In the genomic region with DNA sequence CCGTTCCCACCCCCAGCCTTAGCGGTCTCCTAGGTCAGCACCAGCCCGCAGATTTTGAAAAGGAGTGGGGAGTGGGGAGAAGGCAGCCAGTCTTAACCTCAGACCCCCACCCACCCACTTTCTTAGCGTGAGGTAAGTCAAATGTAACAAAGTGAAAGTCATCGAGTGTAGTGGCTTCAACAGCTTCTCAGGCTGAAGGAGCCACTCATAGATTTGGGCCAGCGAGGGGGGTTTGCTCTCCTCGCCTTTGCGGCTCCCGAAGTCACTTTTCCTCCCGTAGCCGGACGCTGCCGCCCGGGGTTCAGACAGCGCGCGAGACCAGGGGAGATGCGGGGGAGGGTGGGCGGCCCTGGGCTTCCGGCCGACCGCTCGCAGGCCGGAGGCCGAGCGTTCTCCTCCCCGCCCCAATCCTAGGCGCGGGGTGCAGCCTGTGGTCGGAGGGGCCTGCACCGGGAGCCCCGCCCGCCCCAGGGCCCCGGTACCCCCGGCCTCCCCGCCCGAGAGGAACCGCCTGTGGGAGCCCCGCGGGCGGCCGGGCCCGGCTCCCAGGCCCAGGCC, we compare ENCODE assay signal across 9 cellular contexts. TPM values are rescaled to one million over a fixed set of nuclear protein-coding genes. Genes with fewer than 3 reads are reported as not detected.
DNase-seq lines count a peak whose midpoint lies in the region; ATAC-seq and FAIRE-seq lines count a peak whose summit lies in the region.
"Had no signal": no experiment of that assay in that cellular context is flagged by ENCODE, and none has a peak within 500 bp of the region (broad histone marks: within the 10 kb centered on the region; RNA-seq: fewer than 3 reads in every experiment).

No MANE protein-coding gene starts in this region.

- no peak for ATAC-seq in HG03460 (IDR thresholded peaks at IDR 0.05; ENCODE audit: unreplicated experiment)

- H3K27me3 ChIP-seq in iPS DF 6.9 (ENCODE audit: control insufficient read depth, insufficient read depth, low read length) (peaks cover 71% of the 10 kb centered on the region), small intestine (ENCODE audit: control insufficient read depth in 2 of 2, insufficient read depth in 2 of 2, low read length in 2 of 2) (peaks cover 33 to 71% of the 10 kb centered on the region in 2 donors)

- peak overlapping the region; percentile 66 for H3K4me3 Mint-ChIP-seq in activated T-helper 1 cell treated with anti-CD3 and anti-CD28 coated beads, Interleukin-12 subunit alpha, Interleukin-12 subunit beta, Interleukin-2, Interleukin-4 antibody, amounts not matched to agents 30 ng/mL and 10 ng/mL and 1 ng/mL, durations not matched to agents 14 hours and 24 hours and 36 hours

- H3K4me3 ChIP-seq in iPS DF 6.9 (ENCODE audit: low read length) (peak overlapping the region; percentile 1; the same call in 1 of the 2 replicates), small intestine (ENCODE audit: low read depth in 1 of 2, low read length in 2 of 2) (peak overlapping the region; percentile 2 to 40)

- H3K9me3 ChIP-seq in iPS DF 6.9 (ENCODE audit: control insufficient read depth, insufficient read depth, low read length) (no peaks in the 10 kb centered on the region), small intestine (ENCODE audit: control insufficient read depth, low read depth) (no peaks in the 10 kb centered on the region)

- no peaks in the 10 kb centered on the region for H3K9me3 Mint-ChIP-seq in activated T-helper 1 cell treated with anti-CD3 and anti-CD28 coated beads, Interleukin-12 subunit alpha, Interleukin-12 subunit beta, Interleukin-2, Interleukin-4 antibody, amounts not matched to agents 30 ng/mL and 10 ng/mL and 1 ng/mL, durations not matched to agents 14 hours and 24 hours and 36 hours

- H3K4me1 Mint-ChIP-seq in activated T-helper 1 cell treated with anti-CD3 and anti-CD28 coated beads, Interleukin-12 subunit alpha, Interleukin-12 subunit beta, Interleukin-2, Interleukin-4 antibody, amounts not matched to agents 30 ng/mL and 10 ng/mL and 1 ng/mL, durations not matched to agents 14 hours and 24 hours and 36 hours (ENCODE audit: low read depth) = peaks cover 20% of the 10 kb centered on the region

- intact Hi-C loops in activated T-helper 1 cell treated with anti-CD3 and anti-CD28 coated beads, Interleukin-12 subunit alpha, Interleukin-12 subunit beta, Interleukin-2, Interleukin-4 antibody, amounts not matched to agents 30 ng/mL and 10 ng/mL and 1 ng/mL, durations not matched to agents 14 hours and 24 hours and 36 hours (cut with micrococcal nuclease) = loop anchor here (5.0 kb wide), 1 partner anchor 1072 kb away; the partner anchor contains the start of gene FOXA2

- WGBS in iPS DF 6.9 (ENCODE audit: insufficient coverage, insufficient read length) = no CpG with 5 or more reads among the region's 43 CpGs
- WGBS in small intestine, 3 donors = 2 to 6% (median 3%) methylated on average over 32 to 43 of the region's 43 CpGs

- H3K27me3 Mint-ChIP-seq in activated T-helper 1 cell treated with anti-CD3 and anti-CD28 coated beads, Interleukin-12 subunit alpha, Interleukin-12 subunit beta, Interleukin-2, Interleukin-4 antibody, amounts not matched to agents 30 ng/mL and 10 ng/mL and 1 ng/mL, durations not matched to agents 14 hours and 24 hours and 36 hours (ENCODE audit: insufficient read depth) = peaks cover 66% of the 10 kb centered on the region

- DNase-seq in GM19239 (ENCODE audit: insufficient read length, low spot score) (peak; percentile 22), iPS DF 6.9 (ENCODE audit: low read depth, low spot score) (no peak), small intestine (no peak), NOMO-1 treated with dmso at 0.1 percent for 144 hours (lab: John Stamatoyannopoulos, UW; ENCODE audit: unreplicated experiment) (no peak), 8988T (no peak)
- DNase-seq in activated T-helper 1 cell treated with anti-CD3 and anti-CD28 coated beads, Interleukin-12 subunit alpha, Interleukin-12 subunit beta, Interleukin-2, Interleukin-4 antibody, amounts not matched to agents 30 ng/mL and 10 ng/mL and 1 ng/mL, durations not matched to agents 14 hours and 24 hours and 36 hours (ENCODE audit: low spot score) = no peak
- no peak for DNase-seq in stimulated activated CD4-positive, alpha-beta T cell treated with anti-CD3 and anti-CD28 coated beads, Interleukin-2, amount 100 ng/mL, for 48 hours
- DNase-seq: NCI-H187 treated with DMSO at 0.1 percent for 48 hours had no signal

- H3K27ac ChIP-seq in iPS DF 6.9 (ENCODE audit: low read length) (no peak overlapping the region), small intestine (ENCODE audit: low read depth in 1 of 2, low read length in 1 of 2) (no peak overlapping the region)

- FAIRE-seq in GM19239 (lab: Jason Lieb, UNC) (no peak), small intestine (lab: Jason Lieb, UNC) (no peak)

- H3K27ac Mint-ChIP-seq in activated T-helper 1 cell treated with anti-CD3 and anti-CD28 coated beads, Interleukin-12 subunit alpha, Interleukin-12 subunit beta, Interleukin-2, Interleukin-4 antibody, amounts not matched to agents 30 ng/mL and 10 ng/mL and 1 ng/mL, durations not matched to agents 14 hours and 24 hours and 36 hours = peak overlapping the region; percentile 72

- H3K36me3 ChIP-seq in iPS DF 6.9 (ENCODE audit: control insufficient read depth, insufficient read depth, low read length) (no peaks in the 10 kb centered on the region), small intestine (ENCODE audit: control insufficient read depth in 2 of 2, insufficient read depth in 2 of 2, low read length in 2 of 2) (no peaks in the 10 kb centered on the region)

- H3K36me3 Mint-ChIP-seq in activated T-helper 1 cell treated with anti-CD3 and anti-CD28 coated beads, Interleukin-12 subunit alpha, Interleukin-12 subunit beta, Interleukin-2, Interleukin-4 antibody, amounts not matched to agents 30 ng/mL and 10 ng/mL and 1 ng/mL, durations not matched to agents 14 hours and 24 hours and 36 hours (ENCODE audit: low read depth) = peaks cover 7% of the 10 kb centered on the region

- H3K4me1 ChIP-seq in iPS DF 6.9 (ENCODE audit: control insufficient read depth, insufficient read depth, low read length) (peaks cover 1% of the 10 kb centered on the region; the same call in 1 of the 2 replicates), small intestine (ENCODE audit: control insufficient read depth in 2 of 2, insufficient read depth in 1 of 2, low read depth in 1 of 2, low read length in 1 of 2) (peaks cover 0 to 11% of the 10 kb centered on the region in 2 donors)

RNA-seq across cellular contexts. Expression of gene NKX2-2, which starts 3.4 kb away (rescaled TPM):
- not detected in 2 replicates for total RNA-seq in activated T-helper 1 cell treated with anti-CD3 and anti-CD28 coated beads, Interleukin-12 subunit alpha, Interleukin-12 subunit beta, Interleukin-2, Interleukin-4 antibody, amounts not matched to agents 30 ng/mL and 10 ng/mL and 1 ng/mL, durations not matched to agents 14 hours and 24 hours and 36 hours
- 1 to 10 TPM in 1 of 3 donors, under 1 TPM in 2; 0.54 to 1.1 (median 0.67) TPM for polyA plus RNA-seq in small intestine
